Comparison of ENCODE assay signal across 18 cellular contexts in genomic region chr2:109528811-109529501, GRCh38.
A peak's percentile ranks its signal among the peaks of the same experiment; 100 is the strongest.
DNase-seq lines count a peak whose midpoint lies in the region; ATAC-seq and TF ChIP-seq lines count a peak whose summit lies in the region.
"Had no signal": no experiment of that assay in that cellular context is flagged by ENCODE, and none has a peak within 500 bp of the region (broad histone marks: within the 10 kb centered on the region; RNA-seq: fewer than 3 reads in every experiment).

No MANE protein-coding gene starts in this region.

- DNase-seq in Right ventricle myocardium superior, result peak; percentile 36
- no peak for DNase-seq in Right ventricle myocardium inferior (ENCODE audit: missing footprints)
- peak; percentile 81 for DNase-seq in osteocyte (ENCODE audit: extremely low spot score, unreplicated experiment)
- DNase-seq in upper lobe of right lung, result peak; percentile 52
- no peak for DNase-seq in activated naive CD4-positive, alpha-beta T cell (lab: John Stamatoyannopoulos, UW)
- DNase-seq: BE2C, Calu3, HFFc6, KBM-7, NCI-H1105, NCI-H1694, NCI-H226, NCI-H524 treated with DMSO at 0.1 percent for 48 hours, SIG-M5 had no signal

- no peak for TF ChIP-seq EP300 in gastroesophageal sphincter (IDR thresholded peaks at IDR 0.05)

- H3K36me3 ChIP-seq in gastroesophageal sphincter (no peaks in the 10 kb centered on the region), upper lobe of right lung (no peaks in the 10 kb centered on the region)
- H3K36me3 ChIP-seq: BE2C had no signal

- H3K9me3 ChIP-seq in gastroesophageal sphincter (no peaks in the 10 kb centered on the region), upper lobe of right lung (no peaks in the 10 kb centered on the region)
- H3K9me3 ChIP-seq: BE2C had no signal

- H3K4me1 Mint-ChIP-seq in osteocyte (ENCODE audit: unreplicated experiment), result peaks cover 41% of the 10 kb centered on the region

- intact Hi-C loops in Right ventricle myocardium superior (cut with DNase I), result no loop called here
- intact Hi-C loops in Right ventricle myocardium inferior (cut with DNase I), result no loop called here
- intact Hi-C loops in upper lobe of right lung (cut with DNase I), result no loop called here

- no peaks in the 10 kb centered on the region for H3K27me3 ChIP-seq in gastroesophageal sphincter
- H3K27me3 ChIP-seq in upper lobe of right lung, result no peaks in the 10 kb centered on the region
- H3K27me3 ChIP-seq: BE2C had no signal

- no peaks in the 10 kb centered on the region for H3K36me3 Mint-ChIP-seq in osteocyte (ENCODE audit: unreplicated experiment)
- H3K36me3 Mint-ChIP-seq: CD8-positive, alpha-beta T cell had no signal

- ATAC-seq in Right ventricle myocardium superior (ENCODE audit: poor library complexity) (no peak), Right ventricle myocardium inferior (no peak), gastroesophageal sphincter (peak; percentile 12), upper lobe of right lung (no peak), GM21786 (IDR thresholded peaks at IDR 0.05; ENCODE audit: unreplicated experiment) (no peak), HG02870 (IDR thresholded peaks at IDR 0.05; ENCODE audit: unreplicated experiment) (no peak)
- ATAC-seq: CD8-positive, alpha-beta T cell had no signal

- H3K4me3 Mint-ChIP-seq in osteocyte (ENCODE audit: unreplicated experiment), result no peak overlapping the region
- H3K4me3 Mint-ChIP-seq: CD8-positive, alpha-beta T cell; HFFc6 had no signal

- TF ChIP-seq CTCF in gastroesophageal sphincter (IDR thresholded peaks at IDR 0.05) (no peak), osteocyte (IDR thresholded peaks at IDR 0.05) (no peak), upper lobe of right lung (IDR thresholded peaks at IDR 0.05) (no peak)

- H3K9me3 Mint-ChIP-seq in osteocyte (ENCODE audit: unreplicated experiment), result no peaks in the 10 kb centered on the region
- H3K9me3 Mint-ChIP-seq: CD8-positive, alpha-beta T cell; HFFc6 had no signal

- H3K4me3 ChIP-seq in gastroesophageal sphincter (no peak overlapping the region), upper lobe of right lung (no peak overlapping the region)

- no peak for TF ChIP-seq POLR2A in gastroesophageal sphincter (IDR thresholded peaks at IDR 0.05)

- no peaks in the 10 kb centered on the region for H3K27me3 Mint-ChIP-seq in osteocyte (ENCODE audit: unreplicated experiment)

- H3K27ac ChIP-seq in gastroesophageal sphincter, result peak overlapping the region in 1 of 4 donors; percentile 48
- H3K27ac ChIP-seq in upper lobe of right lung, result no peak overlapping the region

- H3K4me1 ChIP-seq in gastroesophageal sphincter (peaks cover 0 to 8% (median 7%) of the 10 kb centered on the region in 3 donors), upper lobe of right lung (peaks cover 4% of the 10 kb centered on the region)
- H3K4me1 ChIP-seq: BE2C had no signal

- peak overlapping the region; percentile 68 for H3K27ac Mint-ChIP-seq in osteocyte (ENCODE audit: unreplicated experiment)
- H3K27ac Mint-ChIP-seq: CD8-positive, alpha-beta T cell; HFFc6 had no signal

- WGBS in gastroesophageal sphincter (ENCODE audit: low coverage in 1 of 2), 2 donors, result 82 to 93% methylated on average over 3 to 9 of the region's 21 CpGs

Comparison
In these comparisons a context has a peak if more than half of its experiments do, and no peak if none do; other contexts are left out.
1. DNase-seq: peak in Right ventricle myocardium superior (single experiment), osteocyte (single experiment) and upper lobe of right lung (single experiment); none in Right ventricle myocardium inferior (single experiment) and activated naive CD4-positive, alpha-beta T cell (0 of 4).